Comparison of ENCODE assay signal across 17 cellular contexts in genomic region chr10:107434854-107435253, GRCh38.
A peak's percentile ranks its signal among the peaks of the same experiment; 100 is the strongest.
DNase-seq lines count a peak whose midpoint lies in the region; ATAC-seq, FAIRE-seq and TF ChIP-seq lines count a peak whose summit lies in the region.
"Had no signal": no experiment of that assay in that cellular context is flagged by ENCODE, and none has a peak within 500 bp of the region (broad histone marks: within the 10 kb centered on the region; RNA-seq: fewer than 3 reads in every experiment).

No MANE protein-coding gene starts in this region.

- H2BK20ac ChIP-seq in H9 (ENCODE audit: low read depth, low read length, poor library complexity, severe bottlenecking) = no peak overlapping the region

- H3K9ac ChIP-seq in H9 (ENCODE audit: extremely low read depth, insufficient read length, low read length) = no peak overlapping the region

- H2BK12ac ChIP-seq in H9 (ENCODE audit: insufficient read length, low read depth, low read length) = no peak overlapping the region

- intact Hi-C loops in lower leg skin (cut with DNase I; ENCODE audit: low total_unique reads) = no loop called here

- no peaks in the 10 kb centered on the region for H4K20me1 ChIP-seq in H9 (ENCODE audit: control insufficient read depth, insufficient read depth, insufficient read length)

- H2BK15ac ChIP-seq in H9 (ENCODE audit: low read depth, low read length) = no peak overlapping the region

- ATAC-seq in GM21360 (IDR thresholded peaks at IDR 0.05; ENCODE audit: unreplicated experiment) = peak; percentile 54
- peak; percentile 53 for ATAC-seq in HG02852 (IDR thresholded peaks at IDR 0.05; ENCODE audit: unreplicated experiment)
- ATAC-seq in naive B cell (ENCODE audit: low read depth in 2 of 2) = peak; percentile 61 to 88
- no peak for ATAC-seq in GM21737 (IDR thresholded peaks at IDR 0.05; ENCODE audit: unreplicated experiment)
- ATAC-seq: A549, HepG2 had no signal

- H3K9me3 ChIP-seq in H9 (ENCODE audit: control insufficient read depth, low read depth, low read length) = no peaks in the 10 kb centered on the region
- H3K9me3 ChIP-seq: HAP-1 had no signal

- H4K91ac ChIP-seq in H9 (ENCODE audit: insufficient read length, low read depth, low read length) = no peak overlapping the region

- no peak overlapping the region for H2BK120ac ChIP-seq in H9 (ENCODE audit: low read depth, low read length, poor library complexity, severe bottlenecking)

- H3K56ac ChIP-seq in H9 (ENCODE audit: insufficient read length, low read depth, low read length) = no peak overlapping the region

- no peak for TF ChIP-seq POLR2A in GM12892 (IDR thresholded peaks at IDR 0.05; ENCODE audit: low read depth, low read length)
- no peak for TF ChIP-seq POLR2A in lower leg skin (IDR thresholded peaks at IDR 0.05)

- H3K4ac ChIP-seq in H9 (ENCODE audit: low read depth, low read length) = no peak overlapping the region

- no peak overlapping the region for H4K5ac ChIP-seq in H9 (ENCODE audit: insufficient read length, low read depth, low read length)

- no peak overlapping the region for H3T11ph ChIP-seq in H9 (ENCODE audit: low read length)

- H2AFZ ChIP-seq in H9 (ENCODE audit: low read length) = no peak overlapping the region

- H3K4me1 Mint-ChIP-seq in naive B cell (peaks cover 0 to 10% (median 5%) of the 10 kb centered on the region in 3 donors), H9 (no peaks in the 10 kb centered on the region; a peak in 1 of 4 replicates)
- H3K4me1 Mint-ChIP-seq: CD8-positive, alpha-beta memory T cell had no signal

- no peak overlapping the region for H3K4me2 ChIP-seq in H9 (ENCODE audit: insufficient read depth, insufficient read length, low read length)
- H3K4me2 ChIP-seq: A549 had no signal

- H3K18ac ChIP-seq in H9 (ENCODE audit: insufficient read length, low read depth, low read length) = no peak overlapping the region

- H3K36me3 Mint-ChIP-seq in naive B cell (no peaks in the 10 kb centered on the region), H9 (ENCODE audit: insufficient read depth in 1 of 3, low read depth in 3 of 3) (no peaks in the 10 kb centered on the region)
- H3K36me3 Mint-ChIP-seq: CD8-positive, alpha-beta memory T cell had no signal

- H3K27ac ChIP-seq in H9 (ENCODE audit: insufficient read length, low read depth, low read length) = no peak overlapping the region
- H3K27ac ChIP-seq: A549 had no signal

- H3K23ac ChIP-seq in H9 (ENCODE audit: insufficient read length, low read depth, low read length) = no peak overlapping the region

- no peak overlapping the region for H3K27ac Mint-ChIP-seq in naive B cell
- H3K27ac Mint-ChIP-seq in H9 = no peak overlapping the region
- H3K27ac Mint-ChIP-seq: CD8-positive, alpha-beta memory T cell had no signal

- no peaks in the 10 kb centered on the region for H3K27me3 ChIP-seq in H9 (ENCODE audit: insufficient read depth, low read length)

- no peaks in the 10 kb centered on the region for H3K23me2 ChIP-seq in H9 (ENCODE audit: insufficient read length, low read depth, low read length, poor library complexity, severe bottlenecking)

- no peaks in the 10 kb centered on the region for H3K79me1 ChIP-seq in H9 (ENCODE audit: insufficient read depth, low read depth, low read length, poor library complexity, severe bottlenecking)

- H3K9me3 Mint-ChIP-seq in naive B cell (peaks cover 0 to 6% (median 0%) of the 10 kb centered on the region in 7 donors), H9 (no peaks in the 10 kb centered on the region)

- H2BK5ac ChIP-seq in H9 (ENCODE audit: insufficient read length, low read length) = no peak overlapping the region

- H3K4me3 ChIP-seq in lower leg skin (ENCODE audit: low read depth, poor library complexity, severe bottlenecking) = no peak overlapping the region
- H3K4me3 ChIP-seq: A549, HAP-1 had no signal

- WGBS in H9 (ENCODE audit: extremely low coverage, insufficient read length, low lambda C conversion rate) = no CpG with 5 or more reads among the region's 5 CpGs
- WGBS in lower leg skin, 2 donors = 71 to 95% methylated on average over 5 of the region's 5 CpGs

- FAIRE-seq in GM12892 (lab: Jason Lieb, UNC) = peak; percentile 33
- FAIRE-seq: A549, D721Med, HepG2 had no signal

- no peaks in the 10 kb centered on the region for H3K79me2 ChIP-seq in H9 (ENCODE audit: insufficient read depth, low read length)

- TF ChIP-seq CTCF in H9 (conservative IDR thresholded peaks at IDR 0.05) (no peak), lower leg skin (IDR thresholded peaks at IDR 0.05) (no peak)

- H3K4me3 Mint-ChIP-seq in naive B cell (peak overlapping the region in 1 of 8 donors; percentile 24), H9 (no peak overlapping the region)
- H3K4me3 Mint-ChIP-seq: CD8-positive, alpha-beta memory T cell had no signal

- H4K8ac ChIP-seq in H9 (replicated peaks; ENCODE audit: insufficient read length, low read depth, low read length) = no peak overlapping the region

- H3K27me3 Mint-ChIP-seq in naive B cell (no peaks in the 10 kb centered on the region), H9 (ENCODE audit: low read depth) (no peaks in the 10 kb centered on the region)
- H3K27me3 Mint-ChIP-seq: CD8-positive, alpha-beta memory T cell had no signal

- no peaks in the 10 kb centered on the region for H3K4me1 ChIP-seq in H9 (ENCODE audit: insufficient read depth, low read length)
- H3K4me1 ChIP-seq: A549, HAP-1 had no signal

- DNase-seq in GM12892 (ENCODE audit: insufficient read length) (no peak), naive B cell (peak; percentile 23), H9 (no peak), lower leg skin (ENCODE audit: low spot score in 2 of 2) (no peak)
- DNase-seq: C1 segment of cervical spinal cord; CD8-positive, alpha-beta memory T cell; DMS79; KBM-7; NCI-H1105 treated with DMSO at 0.1 percent for 48 hours; NCI-H1694 treated with DMSO at 0.1 percent for 48 hours had no signal

- no peak overlapping the region for H3K14ac ChIP-seq in H9 (ENCODE audit: insufficient read depth, low read length)

- H2AK5ac ChIP-seq in H9 (ENCODE audit: insufficient read length, low read length) = no peak overlapping the region
